Comparison of ENCODE assay signal across 1 cellular context in the genomic region with DNA sequence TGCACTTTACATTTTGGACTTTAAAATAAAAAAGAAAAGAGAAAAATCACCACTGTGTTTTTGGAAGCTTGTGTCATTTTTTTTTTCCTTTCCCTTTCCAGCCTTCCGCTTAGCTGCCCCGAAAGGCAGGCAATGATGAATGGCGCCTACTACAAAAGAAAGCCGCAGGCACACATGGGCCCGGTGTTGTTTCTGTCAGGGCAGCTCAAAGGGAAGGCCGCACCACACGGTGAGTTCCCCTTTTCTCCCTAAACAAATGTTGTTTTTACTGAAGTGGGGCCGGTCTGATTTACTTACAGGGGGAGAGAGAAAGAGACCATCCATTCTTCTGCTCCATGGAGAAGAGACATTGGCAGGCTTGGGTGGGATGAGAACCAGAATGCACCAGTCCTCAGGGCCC.
TF ChIP-seq lines count a peak whose summit lies in the region.

No MANE protein-coding gene starts in this region.

TF ChIP-seq in GM23338, 12 proteins besides CTCF, POLR2A, EP300 and RAD21 (continued from another document):
- TF ChIP-seq, protein P1, sequence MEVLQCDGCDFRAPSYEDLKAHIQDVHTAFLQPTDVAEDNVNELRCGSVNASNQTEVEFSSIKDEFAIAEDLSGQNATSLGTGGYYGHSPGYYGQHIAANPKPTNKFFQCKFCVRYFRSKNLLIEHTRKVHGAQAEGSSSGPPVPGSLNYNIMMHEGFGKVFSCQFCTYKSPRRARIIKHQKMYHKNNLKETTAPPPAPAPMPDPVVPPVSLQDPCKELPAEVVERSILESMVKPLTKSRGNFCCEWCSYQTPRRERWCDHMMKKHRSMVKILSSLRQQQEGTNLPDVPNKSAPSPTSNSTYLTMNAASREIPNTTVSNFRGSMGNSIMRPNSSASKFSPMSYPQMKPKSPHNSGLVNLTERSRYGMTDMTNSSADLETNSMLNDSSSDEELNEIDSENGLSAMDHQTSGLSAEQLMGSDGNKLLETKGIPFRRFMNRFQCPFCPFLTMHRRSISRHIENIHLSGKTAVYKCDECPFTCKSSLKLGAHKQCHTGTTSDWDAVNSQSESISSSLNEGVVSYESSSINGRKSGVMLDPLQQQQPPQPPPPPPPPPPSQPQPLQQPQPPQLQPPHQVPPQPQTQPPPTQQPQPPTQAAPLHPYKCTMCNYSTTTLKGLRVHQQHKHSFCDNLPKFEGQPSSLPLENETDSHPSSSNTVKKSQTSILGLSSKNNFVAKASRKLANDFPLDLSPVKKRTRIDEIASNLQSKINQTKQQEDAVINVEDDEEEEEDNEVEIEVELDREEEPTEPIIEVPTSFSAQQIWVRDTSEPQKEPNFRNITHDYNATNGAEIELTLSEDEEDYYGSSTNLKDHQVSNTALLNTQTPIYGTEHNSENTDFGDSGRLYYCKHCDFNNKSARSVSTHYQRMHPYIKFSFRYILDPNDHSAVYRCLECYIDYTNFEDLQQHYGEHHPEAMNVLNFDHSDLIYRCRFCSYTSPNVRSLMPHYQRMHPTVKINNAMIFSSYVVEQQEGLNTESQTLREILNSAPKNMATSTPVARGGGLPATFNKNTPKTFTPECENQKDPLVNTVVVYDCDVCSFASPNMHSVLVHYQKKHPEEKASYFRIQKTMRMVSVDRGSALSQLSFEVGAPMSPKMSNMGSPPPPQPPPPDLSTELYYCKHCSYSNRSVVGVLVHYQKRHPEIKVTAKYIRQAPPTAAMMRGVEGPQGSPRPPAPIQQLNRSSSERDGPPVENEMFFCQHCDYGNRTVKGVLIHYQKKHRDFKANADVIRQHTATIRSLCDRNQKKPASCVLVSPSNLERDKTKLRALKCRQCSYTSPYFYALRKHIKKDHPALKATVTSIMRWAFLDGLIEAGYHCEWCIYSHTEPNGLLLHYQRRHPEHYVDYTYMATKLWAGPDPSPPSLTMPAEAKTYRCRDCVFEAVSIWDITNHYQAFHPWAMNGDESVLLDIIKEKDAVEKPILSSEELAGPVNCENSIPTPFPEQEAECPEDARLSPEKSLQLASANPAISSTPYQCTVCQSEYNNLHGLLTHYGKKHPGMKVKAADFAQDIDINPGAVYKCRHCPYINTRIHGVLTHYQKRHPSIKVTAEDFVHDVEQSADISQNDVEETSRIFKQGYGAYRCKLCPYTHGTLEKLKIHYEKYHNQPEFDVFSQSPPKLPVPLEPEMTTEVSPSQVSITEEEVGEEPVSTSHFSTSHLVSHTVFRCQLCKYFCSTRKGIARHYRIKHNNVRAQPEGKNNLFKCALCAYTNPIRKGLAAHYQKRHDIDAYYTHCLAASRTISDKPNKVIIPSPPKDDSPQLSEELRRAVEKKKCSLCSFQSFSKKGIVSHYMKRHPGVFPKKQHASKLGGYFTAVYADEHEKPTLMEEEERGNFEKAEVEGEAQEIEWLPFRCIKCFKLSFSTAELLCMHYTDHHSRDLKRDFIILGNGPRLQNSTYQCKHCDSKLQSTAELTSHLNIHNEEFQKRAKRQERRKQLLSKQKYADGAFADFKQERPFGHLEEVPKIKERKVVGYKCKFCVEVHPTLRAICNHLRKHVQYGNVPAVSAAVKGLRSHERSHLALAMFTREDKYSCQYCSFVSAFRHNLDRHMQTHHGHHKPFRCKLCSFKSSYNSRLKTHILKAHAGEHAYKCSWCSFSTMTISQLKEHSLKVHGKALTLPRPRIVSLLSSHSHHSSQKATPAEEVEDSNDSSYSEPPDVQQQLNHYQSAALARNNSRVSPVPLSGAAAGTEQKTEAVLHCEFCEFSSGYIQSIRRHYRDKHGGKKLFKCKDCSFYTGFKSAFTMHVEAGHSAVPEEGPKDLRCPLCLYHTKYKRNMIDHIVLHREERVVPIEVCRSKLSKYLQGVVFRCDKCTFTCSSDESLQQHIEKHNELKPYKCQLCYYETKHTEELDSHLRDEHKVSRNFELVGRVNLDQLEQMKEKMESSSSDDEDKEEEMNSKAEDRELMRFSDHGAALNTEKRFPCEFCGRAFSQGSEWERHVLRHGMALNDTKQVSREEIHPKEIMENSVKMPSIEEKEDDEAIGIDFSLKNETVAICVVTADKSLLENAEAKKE (CRISPR knock-in tag; IDR thresholded peaks at IDR 0.05), result no peak
- no peak for TF ChIP-seq CREB1 (CRISPR knock-in tag; IDR thresholded peaks at IDR 0.05; ENCODE audit: low read depth)
- TF ChIP-seq EZH2phosphoT487 (IDR thresholded peaks at IDR 0.05; ENCODE audit: unreplicated experiment), result no peak
- no peak for TF ChIP-seq ZNF331 (CRISPR knock-in tag; IDR thresholded peaks at IDR 0.05; ENCODE audit: low read depth)
TF ChIP-seq in GM23338: peak in this region for 0.
